Comparison of ENCODE assay signal across 20 cellular contexts in the genomic region with DNA sequence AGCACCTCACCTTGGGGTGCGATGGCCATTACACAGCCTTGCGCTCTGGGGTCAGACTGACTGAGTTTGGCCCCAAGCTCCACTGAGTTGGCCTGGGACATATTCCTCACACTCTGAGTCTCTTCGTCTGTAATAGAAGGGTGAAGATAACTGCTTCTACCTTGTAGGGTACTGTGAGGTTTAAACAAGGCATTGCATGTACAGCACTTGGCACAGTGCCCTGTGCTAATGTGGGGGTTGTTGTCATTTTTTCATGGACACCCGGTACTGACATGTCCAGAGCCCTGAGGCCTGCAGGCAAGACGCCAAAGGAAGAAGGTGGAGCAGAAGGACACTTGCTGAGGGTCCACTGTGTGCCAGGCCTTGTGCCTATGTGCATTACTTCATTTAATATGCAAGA. TPM values are rescaled to one million over a fixed set of nuclear protein-coding genes. Genes with fewer than 3 reads are reported as not detected.
A peak's percentile ranks its signal among the peaks of the same experiment; 100 is the strongest.
DNase-seq lines count a peak whose midpoint lies in the region; ATAC-seq and TF ChIP-seq lines count a peak whose summit lies in the region.
"Had no signal": no experiment of that assay in that cellular context is flagged by ENCODE, and none has a peak within 500 bp of the region (broad histone marks: within the 10 kb centered on the region; RNA-seq: fewer than 3 reads in every experiment).

No MANE protein-coding gene starts in this region.

- TF ChIP-seq CTCF in right atrium auricular region (IDR thresholded peaks at IDR 0.05) = no peak
- TF ChIP-seq CTCF in spleen (IDR thresholded peaks at IDR 0.05 in 8 of 11, conservative IDR thresholded peaks at IDR 0.05 in 3 of 11) = no peak

- no peak overlapping the region for H3K27ac ChIP-seq in right atrium auricular region
- H3K27ac ChIP-seq in spleen = no peak overlapping the region
- H3K27ac ChIP-seq: 22Rv1, GM23248, Peyer's patch had no signal

- no peaks in the 10 kb centered on the region for H3K9me3 ChIP-seq in right atrium auricular region
- H3K9me3 ChIP-seq in spleen = no peaks in the 10 kb centered on the region
- H3K9me3 ChIP-seq: Peyer's patch had no signal

- H3K4me3 ChIP-seq in right atrium auricular region (no peak overlapping the region), spleen (no peak overlapping the region)
- H3K4me3 ChIP-seq: GM23248, K562, Peyer's patch had no signal

- intact Hi-C loops in Right ventricle myocardium superior (cut with DNase I) (loop anchor here (2.0 to 5.0 kb wide), 2 partner anchors 120 to 383 kb away; a partner anchor contains a TSS), spleen (cut with DNase I; ENCODE audit: low total_unique reads) (loop anchor here (5.0 kb wide), 1 partner anchor 380 kb away; no protein-coding TSS in a partner anchor)

- H3K27me3 ChIP-seq in right atrium auricular region = no peaks in the 10 kb centered on the region
- peaks cover 0 to 28% (median 0%) of the 10 kb centered on the region in 7 donors for H3K27me3 ChIP-seq in spleen (replicated peaks in 1 of 7)
- H3K27me3 ChIP-seq: Peyer's patch had no signal

- DNase-seq in NCI-H2227 (lab: John Stamatoyannopoulos, UW; ENCODE audit: unreplicated experiment) (peak; percentile 9), NCI-H2227 treated with DMSO at 0.1 percent for 48 hours (lab: John Stamatoyannopoulos, UW) (no peak), right atrium auricular region (ENCODE audit: low spot score) (peak; percentile 54), Right ventricle myocardium superior (no peak), spleen (peak; percentile 45), superior temporal gyrus (ENCODE audit: extremely low spot score) (no peak), cerebellar nuclear complex (lab: John Stamatoyannopoulos, UW) (no peak)
- DNase-seq: CD8-positive, alpha-beta memory T cell; GM23248; NCI-H1048; NCI-H146; NCI-H2081 treated with DMSO at 0.1 percent for 48 hours; NCI-H226; NCI-H526; SHP77 treated with DMSO at 0.1 percent for 48 hours had no signal

- no peaks in the 10 kb centered on the region for H3K4me1 ChIP-seq in right atrium auricular region
- H3K4me1 ChIP-seq in spleen = peaks cover 0 to 3% (median 0%) of the 10 kb centered on the region in 6 donors
- H3K4me1 ChIP-seq: Peyer's patch had no signal

- H3K36me3 ChIP-seq in right atrium auricular region (no peaks in the 10 kb centered on the region), spleen (no peaks in the 10 kb centered on the region)
- H3K36me3 ChIP-seq: Peyer's patch had no signal

- whole genome bisulfite sequencing in spleen, 5 donors = 57 to 77% (median 64%) methylated on average over 5 of the region's 5 CpGs

- TF ChIP-seq POLR2A in spleen (IDR thresholded peaks at IDR 0.05) = no peak

- ATAC-seq in Right ventricle myocardium superior (ENCODE audit: poor library complexity) = no peak
- ATAC-seq in HG02970 (IDR thresholded peaks at IDR 0.05; ENCODE audit: low FRiP score, unreplicated experiment) = no peak
- ATAC-seq: K562 had no signal

RNA-seq across cellular contexts. Expression of a gene that starts 50.7 kb away (rescaled TPM):
- total RNA-seq in right atrium auricular region (not detected), Right ventricle myocardium superior (not detected), spleen (not detected)
- not detected for polyA plus RNA-seq in spleen
- total RNA-seq: CD8-positive, alpha-beta memory T cell; GM23248; K562 had no signal
- polyA plus RNA-seq: BJ; CD8-positive, alpha-beta memory T cell; GM23248; K562 had no signal

RNA-seq across cellular contexts. Expression of a gene that starts 53.6 kb away (rescaled TPM):
- total RNA-seq in right atrium auricular region (not detected), Right ventricle myocardium superior (0.78 TPM), spleen (not detected)
- polyA plus RNA-seq in spleen = under 1 TPM in 1 of 3 donors, not detected in 2; 0.12 TPM
- total RNA-seq: CD8-positive, alpha-beta memory T cell; GM23248; K562 had no signal
- polyA plus RNA-seq: BJ; CD8-positive, alpha-beta memory T cell; GM23248 had no signal

Comparison
In these comparisons a context has a peak if more than half of its experiments do, and no peak if none do; other contexts are left out.
1. DNase-seq: peak in NCI-H2227 (single experiment), right atrium auricular region (single experiment) and spleen (single experiment); none in NCI-H2227 treated with DMSO at 0.1 percent for 48 hours (single experiment), Right ventricle myocardium superior (single experiment), superior temporal gyrus (single experiment) and cerebellar nuclear complex (0 of 2).